Comparison of ENCODE assay signal across 9 cellular contexts in the genomic region with DNA sequence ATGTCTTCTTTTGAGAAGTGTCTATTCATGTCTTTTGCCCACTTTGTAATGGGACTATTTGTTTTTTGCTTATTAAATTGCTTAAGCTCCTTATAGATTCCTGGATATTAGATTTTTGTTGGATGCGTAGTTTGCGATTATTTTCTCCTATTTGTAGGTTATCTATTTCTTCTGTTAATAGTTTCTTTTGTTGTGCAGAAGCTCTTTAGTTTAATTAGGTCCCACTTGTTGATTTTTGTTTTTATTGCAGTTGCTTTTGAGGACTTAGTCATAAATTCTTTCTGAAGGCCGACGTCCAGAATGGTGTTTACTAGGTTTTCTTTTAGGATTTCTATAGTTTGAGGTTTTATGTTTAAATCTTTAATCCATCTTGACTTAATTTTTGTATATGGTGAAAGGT.
"Had no signal": no experiment of that assay in that cellular context is flagged by ENCODE, and none has a peak within 500 bp of the region (broad histone marks: within the 10 kb centered on the region; RNA-seq: fewer than 3 reads in every experiment).

No MANE protein-coding gene starts in this region.

- DNase-seq: IMR-90, NCI-H187, NCI-H2081 treated with DMSO at 0.1 percent for 48 hours, NCI-H2171, NCI-H226, NCI-H510A, NCI-H774 had no signal

- H3K27ac ChIP-seq: RWPE1 had no signal

- ATAC-seq: Panc1 had no signal
